Comparison of ENCODE assay signal across 12 cellular contexts in genomic region chr17:75654176-75654575, GRCh38. TPM values are rescaled to one million over a fixed set of nuclear protein-coding genes. Genes with fewer than 3 reads are reported as not detected.
A peak's percentile ranks its signal among the peaks of the same experiment; 100 is the strongest.
DNase-seq lines count a peak whose midpoint lies in the region; ATAC-seq, FAIRE-seq and TF ChIP-seq lines count a peak whose summit lies in the region.
"Had no signal": no experiment of that assay in that cellular context is flagged by ENCODE, and none has a peak within 500 bp of the region (broad histone marks: within the 10 kb centered on the region; RNA-seq: fewer than 3 reads in every experiment).

No MANE protein-coding gene starts in this region.

- H3K9me1 ChIP-seq in K562 (ENCODE audit: control insufficient read depth, insufficient read depth, low read length), result no peaks in the 10 kb centered on the region

- no peak for ATAC-seq in K562
- ATAC-seq: naive thymus-derived CD4-positive, alpha-beta T cell; stimulated activated naive CD8-positive, alpha-beta T cell treated with anti-CD3 and anti-CD28 coated beads, Interleukin-15, Interleukin-2, amounts not matched to agents 100 U/mL and 50 U/mL, for 24 hours had no signal

- TF ChIP-seq POLR2A in K562 (conservative IDR thresholded peaks at IDR 0.05) (no peak), erythroblast (IDR thresholded peaks at IDR 0.05; ENCODE audit: low read length) (no peak)

- 0 out of 2 replicates have a peak, but pooled peaks have one; percentile 13 for TF ChIP-seq CTCF in HEK293 (tag by site-specific recombination; IDR thresholded peaks at IDR 0.05)
- TF ChIP-seq CTCF in K562 (IDR thresholded peaks at IDR 0.05 in 2 of 3, conservative IDR thresholded peaks at IDR 0.05 in 1 of 3; ENCODE audit: insufficient read depth in 2 of 3, low read depth in 1 of 3, low read length in 3 of 3), result peak in 2 of 3 experiments; percentile 31 to 32; a peak in 3 of 6 replicates

- no peaks in the 10 kb centered on the region for H3K79me2 ChIP-seq in K562 (ENCODE audit: control insufficient read depth, insufficient read depth, low read length)

- no peak overlapping the region for H3K9ac ChIP-seq in K562 (ENCODE audit: insufficient read depth in 1 of 2, low read depth in 2 of 2, low read length in 2 of 2)

- peak; percentile 28 for DNase-seq in ACHN
- no peak for DNase-seq in K562 (ENCODE audit: extremely low read depth in 1 of 4, low spot score in 3 of 4)
- DNase-seq in erythroblast (lab: John Stamatoyannopoulos, UW), result no peak
- no peak for DNase-seq in OCI-M2 (lab: John Stamatoyannopoulos, UW; ENCODE audit: unreplicated experiment)
- DNase-seq in NCI-H2081 (lab: John Stamatoyannopoulos, UW), result no peak
- no peak for DNase-seq in NCI-H146 treated with DMSO at 0.1 percent for 48 hours (lab: John Stamatoyannopoulos, UW; ENCODE audit: unreplicated experiment)
- DNase-seq: CD4-positive, alpha-beta T cell; naive thymus-derived CD4-positive, alpha-beta T cell; stimulated activated naive CD8-positive, alpha-beta T cell treated with anti-CD3 and anti-CD28 coated beads, Interleukin-15, Interleukin-2, amounts not matched to agents 100 U/mL and 50 U/mL, for 24 hours had no signal

- no peak for TF ChIP-seq EP300 in K562 (IDR thresholded peaks at IDR 0.05; ENCODE audit: low read length)

- no peak overlapping the region for H2AFZ ChIP-seq in K562 (ENCODE audit: low read depth, low read length)

- intact Hi-C loops in K562 (cut with micrococcal nuclease), result no loop called here

- in situ Hi-C loops in ACHN (cut with HindIII; ENCODE audit: low pct_ligation_motif_present, low pct_unique_long_range_greater_than_20kb, low sequenced_read_pairs), result no loop called here
- in situ Hi-C loops in K562 (cut with MboI), result no loop called here

- H3K27me3 ChIP-seq in K562 (ENCODE audit: control insufficient read depth in 2 of 2, insufficient read depth in 2 of 2, low read length in 2 of 2), result no peaks in the 10 kb centered on the region
- H3K27me3 ChIP-seq in layer of hippocampus (ENCODE audit: control insufficient read depth, insufficient read depth, low read length), result no peaks in the 10 kb centered on the region
- H3K27me3 ChIP-seq: breast epithelium had no signal

- no peaks in the 10 kb centered on the region for H3K4me1 ChIP-seq in HEK293 (ENCODE audit: control insufficient read depth, insufficient read depth, low read length)
- H3K4me1 ChIP-seq in K562 (replicated peaks in 1 of 2; ENCODE audit: control insufficient read depth in 2 of 2, insufficient read depth in 2 of 2, low read length in 2 of 2), result no peaks in the 10 kb centered on the region
- H3K4me1 ChIP-seq: breast epithelium had no signal

- no peak overlapping the region for H3K4me3 ChIP-seq in HEK293 (ENCODE audit: low read depth, low read length)
- H3K4me3 ChIP-seq in K562, result no peak overlapping the region
- H3K4me3 ChIP-seq: breast epithelium had no signal

- POLR2A ChIA-PET in HEK293 (lab: Yijun Ruan, JAX), result interaction anchor here (1.2 to 2.2 kb wide), 3 partner anchors 13 to 126 kb away, joined by 4 to 7 read pairs (median 5); partner anchors contain the start of gene SMIM5
- POLR2A ChIA-PET in K562 (lab: Yijun Ruan, JAX), result interaction anchor here (0.7 to 3.2 kb wide), 7 partner anchors 9 to 118 kb away, joined by 3 to 15 read pairs (median 3); partner anchors contain the start of genes RECQL5 and SAP30BP

- peaks cover 6% of the 10 kb centered on the region for H4K20me1 ChIP-seq in K562 (replicated peaks; ENCODE audit: control insufficient read depth, insufficient read depth, low read length)

- no peak for TF ChIP-seq RAD21 in K562 (CRISPR knock-in tag; conservative IDR thresholded peaks at IDR 0.05 in 1 of 2, IDR thresholded peaks at IDR 0.05 in 1 of 2)

- H3K36me3 ChIP-seq in HEK293 (ENCODE audit: control insufficient read depth in 2 of 2, insufficient read depth in 1 of 2, low read length in 2 of 2) (peaks cover 50 to 70% of the 10 kb centered on the region in 2 experiments), K562 (ENCODE audit: control insufficient read depth, insufficient read depth, low read length) (peaks cover 52% of the 10 kb centered on the region)
- H3K36me3 ChIP-seq: breast epithelium had no signal

- WGBS in K562 (ENCODE audit: insufficient coverage, low coverage, missing lambda C conversion rate), result 50% methylated on average over 2 of the region's 2 CpGs

- no peak for FAIRE-seq in K562 (lab: Jason Lieb, UNC)

- CTCF ChIA-PET in HEK293 (lab: Yijun Ruan, JAX), result interaction anchor here (0.5 to 22.8 kb wide), 24 partner anchors 8 to 306 kb away, joined by 3 to 410 read pairs (median 4); partner anchors contain the start of gene SMIM5
- CTCF ChIA-PET in K562 (lab: Yijun Ruan, JAX; ENCODE audit: low intra/inter-chr PET ratio), result interaction anchor here (0.6 kb wide), 1 partner anchor 906 kb away, joined by 3 read pairs; the partner anchor contains the start of gene NHERF1

- H3K27ac ChIP-seq in HEK293 (ENCODE audit: extremely low read depth, low read depth, low read length) (no peak overlapping the region), K562 (ENCODE audit: extremely low read depth, low read depth, low read length) (no peak overlapping the region), layer of hippocampus (ENCODE audit: low read depth, low read length) (peak overlapping the region; percentile 64)
- H3K27ac ChIP-seq: breast epithelium had no signal

- TSS peak; percentile 14 for BruUV-seq in K562 (replicated peaks; lab: Mats Ljungman, UMichigan)

- H3K9me3 ChIP-seq in HEK293 (ENCODE audit: control insufficient read depth, insufficient read depth, low read depth, low read length) (no peaks in the 10 kb centered on the region), K562 (replicated peaks; ENCODE audit: control insufficient read depth, insufficient read depth, low read depth, low read length) (no peaks in the 10 kb centered on the region)
- H3K9me3 ChIP-seq: breast epithelium had no signal

- no peak overlapping the region for H3K4me2 ChIP-seq in K562 (ENCODE audit: insufficient read depth, low read length)

TF ChIP-seq in K562, 482 proteins besides CTCF, POLR2A, EP300 and RAD21:
- TF ChIP-seq HNRNPH1 (optimal IDR thresholded peaks at IDR 0.05; ENCODE audit: low read depth, low read length), result no peak

RNA-seq across cellular contexts. Expression of gene RECQL5, which starts 12.8 kb away (rescaled TPM):
- 97.0 and 197 TPM in 2 replicates for total RNA-seq in K562 (2011; cell fraction: chromatin; rRNA removed; ENCODE audit: low replicate concordance)
- 104 and 108 TPM in 2 replicates for total RNA-seq in K562 (2011; cell fraction: nucleolus; rRNA removed)
- 77.7 and 81.3 TPM in 2 replicates for total RNA-seq in K562 (2011; cell fraction: nucleoplasm; rRNA removed)
- 25.2 and 26.8 TPM in 2 replicates for total RNA-seq in K562 (2014; rRNA removed)
- total RNA-seq in K562 (2014; rRNA removed; fragmentation: Illumina TruSeq; extraction: Trizol), result 12.3 and 14.5 TPM in 2 replicates
- 15.2 and 15.9 TPM in 2 replicates for total RNA-seq in K562 (2015; rRNA removed; fragmentation: Illumina TruSeq; extraction: Trizol)
- total RNA-seq in K562 (2021), result 34.8 and 35.7 TPM in 2 replicates
- polyA plus RNA-seq in K562 (2011; rRNA removed), result 16.4 and 20.4 TPM in 2 replicates
- 10.3 and 14.7 TPM in 2 replicates for polyA plus RNA-seq in K562 (2011; cell fraction: cytosol; rRNA removed)
- polyA plus RNA-seq in K562 (2011; cell fraction: nucleus; rRNA removed), result 132 and 169 TPM in 2 replicates
- 19.7 and 37.0 TPM in 2 replicates for polyA plus RNA-seq in K562 (2012)
- polyA plus RNA-seq in K562 (2014; fragmentation: Illumina TruSeq; extraction: Trizol), result 23.1 and 27.9 TPM in 2 replicates
- 1 to 10 TPM; 4.1 to 5.8 TPM for polyA plus RNA-seq in K562 (2014; fragmentation: Nextera tagmentation; extraction: Ambion mirVana)
- 23.1 and 27.1 TPM in 2 replicates for polyA plus RNA-seq in K562 (2014; rRNA removed)
- 20.8 and 22.5 TPM in 2 replicates for polyA minus RNA-seq in K562 (2011; rRNA and poly(A)+ RNA removed)
- 11.2 and 20.5 TPM in 2 replicates for polyA minus RNA-seq in K562 (2011; cell fraction: cytosol; rRNA and poly(A)+ RNA removed)
- 31.6 and 42.1 TPM in 2 replicates for polyA minus RNA-seq in K562 (2011; cell fraction: nucleus; rRNA and poly(A)+ RNA removed)

RNA-seq across cellular contexts. Expression of gene SAP30BP, which starts 13.0 kb away (rescaled TPM):
- 143 and 213 TPM in 2 replicates for total RNA-seq in K562 (2011; cell fraction: chromatin; rRNA removed; ENCODE audit: low replicate concordance)
- 100 and 111 TPM in 2 replicates for total RNA-seq in K562 (2011; cell fraction: nucleolus; rRNA removed)
- total RNA-seq in K562 (2011; cell fraction: nucleoplasm; rRNA removed), result 123 and 149 TPM in 2 replicates
- total RNA-seq in K562 (2014; rRNA removed) (57.9 and 59.7 TPM in 2 replicates), K562 (2014; rRNA removed; fragmentation: Illumina TruSeq; extraction: Trizol) (45.3 and 51.8 TPM in 2 replicates), K562 (2015; rRNA removed; fragmentation: Illumina TruSeq; extraction: Trizol) (62.4 and 64.7 TPM in 2 replicates), K562 (2021) (60.6 and 71.7 TPM in 2 replicates)
- polyA plus RNA-seq in K562 (2011; rRNA removed) (69.3 and 70.7 TPM in 2 replicates), K562 (2014; fragmentation: Illumina TruSeq; extraction: Trizol) (90.8 and 91.7 TPM in 2 replicates), K562 (2014; fragmentation: Nextera tagmentation; extraction: Ambion mirVana) (100 to 1,000 TPM; 103 to 154 TPM), K562 (2014; rRNA removed) (67.8 and 86.4 TPM in 2 replicates)
- 58.9 and 85.2 TPM in 2 replicates for polyA plus RNA-seq in K562 (2011; cell fraction: cytosol; rRNA removed)
- 164 and 209 TPM in 2 replicates for polyA plus RNA-seq in K562 (2011; cell fraction: nucleus; rRNA removed)
- 49.6 and 51.6 TPM in 2 replicates for polyA plus RNA-seq in K562 (2012)
- 49.7 and 52.3 TPM in 2 replicates for polyA minus RNA-seq in K562 (2011; rRNA and poly(A)+ RNA removed)
- 25.6 and 27.8 TPM in 2 replicates for polyA minus RNA-seq in K562 (2011; cell fraction: cytosol; rRNA and poly(A)+ RNA removed)
- 44.7 and 59.0 TPM in 2 replicates for polyA minus RNA-seq in K562 (2011; cell fraction: nucleus; rRNA and poly(A)+ RNA removed)

RNA-seq across cellular contexts. Expression of gene SMIM5, which starts 20.9 kb away (rescaled TPM):
- 0.16 TPM in 1 of 2 replicates, not detected in the other for total RNA-seq in K562 (2011; cell fraction: chromatin; rRNA removed; ENCODE audit: low replicate concordance)
- total RNA-seq in K562 (2011; cell fraction: nucleolus; rRNA removed), result 0.13 TPM in 1 of 2 replicates, not detected in the other
- not detected in 2 replicates for total RNA-seq in K562 (2011; cell fraction: nucleoplasm; rRNA removed)
- total RNA-seq in K562 (2014; rRNA removed) (not detected in 2 replicates), K562 (2014; rRNA removed; fragmentation: Illumina TruSeq; extraction: Trizol) (not detected in 2 replicates), K562 (2015; rRNA removed; fragmentation: Illumina TruSeq; extraction: Trizol) (not detected in 2 replicates), K562 (2021) (not detected in 2 replicates)
- polyA plus RNA-seq in K562 (2011; rRNA removed) (not detected in 2 replicates), K562 (2014; fragmentation: Illumina TruSeq; extraction: Trizol) (not detected in 2 replicates), K562 (2014; fragmentation: Nextera tagmentation; extraction: Ambion mirVana) (not detected), K562 (2014; rRNA removed) (0.08 TPM in 1 of 2 replicates, not detected in the other)
- 0.04 TPM in 1 of 2 replicates, not detected in the other for polyA plus RNA-seq in K562 (2011; cell fraction: cytosol; rRNA removed)
- polyA plus RNA-seq in K562 (2011; cell fraction: nucleus; rRNA removed), result not detected in 2 replicates
- polyA plus RNA-seq in K562 (2012), result 0.14 and 0.17 TPM in 2 replicates
- polyA minus RNA-seq in K562 (2011; rRNA and poly(A)+ RNA removed), result not detected in 2 replicates
- not detected in 2 replicates for polyA minus RNA-seq in K562 (2011; cell fraction: cytosol; rRNA and poly(A)+ RNA removed)
- polyA minus RNA-seq in K562 (2011; cell fraction: nucleus; rRNA and poly(A)+ RNA removed), result not detected in 2 replicates
